ENCODE assay signal across 11 cellular contexts in genomic region chr6:82413868-82414267, GRCh38.
"Had no signal": no experiment of that assay in that cellular context is flagged by ENCODE, and none has a peak within 500 bp of the region (broad histone marks: within the 10 kb centered on the region; RNA-seq: fewer than 3 reads in every experiment).

No MANE protein-coding gene starts in this region.

- FAIRE-seq: H1, H54 had no signal

- H3K4me2 ChIP-seq: GM23338 had no signal

- H2AFZ ChIP-seq: GM23248, GM23338 had no signal

- H3K4me1 ChIP-seq: HAP-1 had no signal

- ATAC-seq: GM23338, HCT116 had no signal

- H3K27ac ChIP-seq: GM23248 had no signal

- H3K9ac ChIP-seq: GM23248 had no signal

- DNase-seq: GM23248, GOT3, H7, H9, HCEC 1CT, HFFc6 had no signal

- H3K9me3 ChIP-seq: HAP-1 had no signal

- H3K36me3 ChIP-seq: HAP-1 had no signal

- H3K4me3 ChIP-seq: GM23248, GM23338, HAP-1 had no signal
